6 cellular contexts compared by ENCODE assay signal in the genomic region with DNA sequence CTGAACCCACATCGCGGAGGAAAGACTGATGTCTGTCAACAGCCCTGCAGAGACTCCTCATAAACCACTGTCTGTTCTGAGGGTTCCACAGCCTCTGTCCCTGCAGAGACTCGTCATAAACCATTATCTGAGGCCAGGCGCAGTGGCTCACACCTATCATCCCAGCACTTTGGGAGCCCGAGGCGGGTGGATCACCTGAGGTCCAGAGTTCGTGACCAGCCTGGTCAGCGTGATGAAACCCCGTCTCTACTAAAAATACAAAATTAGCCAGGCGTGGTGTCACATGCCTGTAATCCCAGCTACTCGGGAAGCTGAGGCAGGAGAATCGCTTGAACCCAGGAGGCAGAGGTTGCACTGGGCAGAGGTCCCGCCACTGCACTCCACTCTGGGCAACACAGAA.
DNase-seq lines count a peak whose midpoint lies in the region; ATAC-seq and TF ChIP-seq lines count a peak whose summit lies in the region.
"Not testable (repeated sequence)": the region's sequence is repeated elsewhere in the genome, so short reads cannot be mapped to it uniquely, and the experiment has no call there.

No MANE protein-coding gene starts in this region.

- not testable (repeated sequence) for ATAC-seq in Right ventricle myocardium superior (ENCODE audit: poor library complexity); stimulated activated memory B cell treated with anti-CD40 and anti-IgM and Interleukin-4, amounts not matched to agents 10 μg/mL and 1 μg/mL and 100 μg/mL, for 72 hours

- not testable (repeated sequence) for H2AFZ ChIP-seq in H9 (ENCODE audit: low read length); neural progenitor cell (replicated peaks)

- H3K36me3 Mint-ChIP-seq in CD14-positive monocyte: peaks cover 34 to 37% of the 10 kb centered on the region in 2 donors
- peaks cover 10 to 22% (median 15%) of the 10 kb centered on the region in 3 experiments for H3K36me3 Mint-ChIP-seq in H9 (ENCODE audit: insufficient read depth in 1 of 3, low read depth in 3 of 3)
- peaks cover 10% of the 10 kb centered on the region for H3K36me3 Mint-ChIP-seq in chondrocyte (ENCODE audit: low read depth)
- H3K36me3 Mint-ChIP-seq in neural progenitor cell: peaks cover 31% of the 10 kb centered on the region
- H3K36me3 Mint-ChIP-seq in stimulated activated memory B cell treated with anti-CD40 and anti-IgM and Interleukin-4, amounts not matched to agents 10 μg/mL and 1 μg/mL and 100 μg/mL, for 72 hours: peaks cover 34% of the 10 kb centered on the region

- not testable (repeated sequence) for H3K14ac ChIP-seq in H9 (ENCODE audit: insufficient read depth, low read length)

- H3K79me1 ChIP-seq in H9 (ENCODE audit: insufficient read depth, low read depth, low read length, poor library complexity, severe bottlenecking): not testable (repeated sequence)

- not testable (repeated sequence) for H2AK5ac ChIP-seq in H9 (ENCODE audit: insufficient read length, low read length)

- peak overlapping the region in 4 of 7 donors; percentile 6 to 71 (median 38) for H3K27ac Mint-ChIP-seq in CD14-positive monocyte
- peak overlapping the region; percentile 8 to 73 (median 37); a peak in 2 of 7 replicates for H3K27ac Mint-ChIP-seq in H9
- H3K27ac Mint-ChIP-seq in chondrocyte (ENCODE audit: unreplicated experiment): not testable (repeated sequence)
- peak overlapping the region; percentile 46 for H3K27ac Mint-ChIP-seq in neural progenitor cell
- H3K27ac Mint-ChIP-seq in stimulated activated memory B cell treated with anti-CD40 and anti-IgM and Interleukin-4, amounts not matched to agents 10 μg/mL and 1 μg/mL and 100 μg/mL, for 72 hours: peak overlapping the region; percentile 49

- H2BK15ac ChIP-seq in H9 (ENCODE audit: low read depth, low read length): not testable (repeated sequence)

- not testable (repeated sequence) for H2BK20ac ChIP-seq in H9 (ENCODE audit: low read depth, low read length, poor library complexity, severe bottlenecking)

- H3K23ac ChIP-seq in H9 (ENCODE audit: insufficient read length, low read depth, low read length): not testable (repeated sequence)

- H3K4me1 ChIP-seq in H9 (ENCODE audit: insufficient read depth, low read length); neural progenitor cell: not testable (repeated sequence)

- WGBS in H9 (ENCODE audit: extremely low coverage, insufficient read length, low lambda C conversion rate): no CpG with 5 or more reads among the region's 13 CpGs

- H3K79me2 ChIP-seq in H9 (ENCODE audit: insufficient read depth, low read length); neural progenitor cell (ENCODE audit: low read depth): not testable (repeated sequence)

- H3K9me3 ChIP-seq in H9 (ENCODE audit: control insufficient read depth, low read depth, low read length); neural progenitor cell (ENCODE audit: low read depth): not testable (repeated sequence)

- not testable (repeated sequence) for H2BK5ac ChIP-seq in H9 (ENCODE audit: insufficient read length, low read length)

- H4K8ac ChIP-seq in H9 (replicated peaks; ENCODE audit: insufficient read length, low read depth, low read length): not testable (repeated sequence)

- not testable (repeated sequence) for H3K27me3 ChIP-seq in H9 (ENCODE audit: insufficient read depth, low read length); neural progenitor cell

- not testable (repeated sequence) for H3K4ac ChIP-seq in H9 (ENCODE audit: low read depth, low read length)

- DNase-seq in CD14-positive monocyte (ENCODE audit: low spot score); H9; neural progenitor cell (ENCODE audit: low spot score): not testable (repeated sequence)
- DNase-seq in chondrocyte (ENCODE audit: low spot score) (peak; percentile 52), Right ventricle myocardium superior (peak; percentile 13)

- H3K9me3 Mint-ChIP-seq in CD14-positive monocyte (peaks cover 0 to 30% (median 2%) of the 10 kb centered on the region in 7 donors), neural progenitor cell (peaks cover 15% of the 10 kb centered on the region)
- H3K9me3 Mint-ChIP-seq in H9; chondrocyte (ENCODE audit: low read depth); stimulated activated memory B cell treated with anti-CD40 and anti-IgM and Interleukin-4, amounts not matched to agents 10 μg/mL and 1 μg/mL and 100 μg/mL, for 72 hours: not testable (repeated sequence)

- intact Hi-C loops in CD14-positive monocyte (cut with micrococcal nuclease); Right ventricle myocardium superior (cut with DNase I): not testable (repeated sequence)

- H3T11ph ChIP-seq in H9 (ENCODE audit: low read length): not testable (repeated sequence)

- not testable (repeated sequence) for H3K36me3 ChIP-seq in neural progenitor cell

- not testable (repeated sequence) for H3K27ac ChIP-seq in H9 (ENCODE audit: insufficient read length, low read depth, low read length); neural progenitor cell

- H3K9ac ChIP-seq in H9 (ENCODE audit: extremely low read depth, insufficient read length, low read length); neural progenitor cell: not testable (repeated sequence)

- not testable (repeated sequence) for TF ChIP-seq CTCF in CD14-positive monocyte (IDR thresholded peaks at IDR 0.05); H9 (conservative IDR thresholded peaks at IDR 0.05); chondrocyte (IDR thresholded peaks at IDR 0.05); neural progenitor cell (IDR thresholded peaks at IDR 0.05)

- not testable (repeated sequence) for H2BK12ac ChIP-seq in H9 (ENCODE audit: insufficient read length, low read depth, low read length)

- not testable (repeated sequence) for H3K4me1 Mint-ChIP-seq in CD14-positive monocyte; chondrocyte (ENCODE audit: low read depth); neural progenitor cell; stimulated activated memory B cell treated with anti-CD40 and anti-IgM and Interleukin-4, amounts not matched to agents 10 μg/mL and 1 μg/mL and 100 μg/mL, for 72 hours
- peaks cover 26 to 29% of the 10 kb centered on the region in 2 experiments for H3K4me1 Mint-ChIP-seq in H9

- H3K4me3 Mint-ChIP-seq in CD14-positive monocyte; H9; chondrocyte (ENCODE audit: unreplicated experiment); neural progenitor cell; stimulated activated memory B cell treated with anti-CD40 and anti-IgM and Interleukin-4, amounts not matched to agents 10 μg/mL and 1 μg/mL and 100 μg/mL, for 72 hours: not testable (repeated sequence)

- H3K4me2 ChIP-seq in H9 (ENCODE audit: insufficient read depth, insufficient read length, low read length); neural progenitor cell: not testable (repeated sequence)

- H4K5ac ChIP-seq in H9 (ENCODE audit: insufficient read length, low read depth, low read length): not testable (repeated sequence)

- not testable (repeated sequence) for H3K27me3 Mint-ChIP-seq in CD14-positive monocyte (ENCODE audit: low read depth in 3 of 3); H9 (ENCODE audit: low read depth); chondrocyte (ENCODE audit: low read depth); neural progenitor cell (ENCODE audit: insufficient read depth, low read depth); stimulated activated memory B cell treated with anti-CD40 and anti-IgM and Interleukin-4, amounts not matched to agents 10 μg/mL and 1 μg/mL and 100 μg/mL, for 72 hours

- not testable (repeated sequence) for H2BK120ac ChIP-seq in H9 (ENCODE audit: low read depth, low read length, poor library complexity, severe bottlenecking)

- H3K4me3 ChIP-seq in neural progenitor cell: not testable (repeated sequence)

- not testable (repeated sequence) for H4K91ac ChIP-seq in H9 (ENCODE audit: insufficient read length, low read depth, low read length)

- not testable (repeated sequence) for H3K56ac ChIP-seq in H9 (ENCODE audit: insufficient read length, low read depth, low read length)

- not testable (repeated sequence) for H3F3A ChIP-seq in neural progenitor cell (ENCODE audit: low read depth)

- not testable (repeated sequence) for H3K23me2 ChIP-seq in H9 (ENCODE audit: insufficient read length, low read depth, low read length, poor library complexity, severe bottlenecking)

- H3K18ac ChIP-seq in H9 (ENCODE audit: insufficient read length, low read depth, low read length): not testable (repeated sequence)

- not testable (repeated sequence) for H4K20me1 ChIP-seq in H9 (ENCODE audit: control insufficient read depth, insufficient read depth, insufficient read length); neural progenitor cell (ENCODE audit: low read depth)
